In genomic region chr1:151763990-151764389, GRCh38 we compare ENCODE assay signal across 8 cellular contexts. TPM values are rescaled to one million over a fixed set of nuclear protein-coding genes. Genes with fewer than 3 reads are reported as not detected.
DNase-seq lines count a peak whose midpoint lies in the region; ATAC-seq lines count a peak whose summit lies in the region.

No MANE protein-coding gene starts in this region.

- ATAC-seq in activated naive CD4-positive, alpha-beta T cell treated with anti-CD3 and anti-CD28 coated beads, Interleukin-2, amount 50 U/mL, for 72 hours: no peak

- peaks cover 28 to 31% of the 10 kb centered on the region in 2 donors for H3K36me3 Mint-ChIP-seq in activated naive CD4-positive, alpha-beta T cell treated with anti-CD3 and anti-CD28 coated beads, Interleukin-2, amount 50 U/mL, for 72 hours

- H3K27me3 ChIP-seq in iPS-18a (ENCODE audit: control insufficient read depth, insufficient read depth, low read length): no peaks in the 10 kb centered on the region

- H3K4me3 ChIP-seq in iPS-18a (ENCODE audit: low read length): peak overlapping the region; percentile 87

- no peaks in the 10 kb centered on the region for H3K9me3 ChIP-seq in iPS-18a (ENCODE audit: control insufficient read depth, low read depth, low read length)

- no peaks in the 10 kb centered on the region for H3K9me3 Mint-ChIP-seq in activated naive CD4-positive, alpha-beta T cell treated with anti-CD3 and anti-CD28 coated beads, Interleukin-2, amount 50 U/mL, for 72 hours

- H3K4me1 ChIP-seq in iPS-18a (ENCODE audit: control insufficient read depth, low read depth, low read length): peaks cover 9% of the 10 kb centered on the region

- peaks cover 28% of the 10 kb centered on the region for H3K36me3 ChIP-seq in iPS-18a (ENCODE audit: control insufficient read depth, low read depth, low read length)

- H3K27ac ChIP-seq in iPS-18a (ENCODE audit: low read length): peak overlapping the region; percentile 75
- peak overlapping the region; percentile 94 for H3K27ac ChIP-seq in temporal lobe (ENCODE audit: low read depth, low read length)

- peak; percentile 48 for DNase-seq in NCI-H510A treated with DMSO at 0.1 percent for 48 hours (lab: John Stamatoyannopoulos, UW)
- DNase-seq in NCI-H510A (lab: John Stamatoyannopoulos, UW): no peak
- DNase-seq in activated naive CD4-positive, alpha-beta T cell treated with anti-CD3 and anti-CD28 coated beads, Interleukin-2, amount 50 U/mL, for 72 hours (ENCODE audit: low spot score in 2 of 2): no peak
- no peak for DNase-seq in NCI-H1694 (lab: John Stamatoyannopoulos, UW)
- DNase-seq in T-helper 9 cell: no peak
- no peak for DNase-seq in occipital lobe (lab: John Stamatoyannopoulos, UW)

- H3K27ac Mint-ChIP-seq in activated naive CD4-positive, alpha-beta T cell treated with anti-CD3 and anti-CD28 coated beads, Interleukin-2, amount 50 U/mL, for 72 hours: peak overlapping the region; percentile 97 to 99

- H3K9ac ChIP-seq in iPS-18a (ENCODE audit: low read length): peak overlapping the region; percentile 82

RNA-seq across cellular contexts. Expression of gene MRPL9, which starts 0.7 kb away (rescaled TPM):
- 100 to 1,000 TPM; 114 to 143 TPM for total RNA-seq in activated naive CD4-positive, alpha-beta T cell treated with anti-CD3 and anti-CD28 coated beads, Interleukin-2, amount 50 U/mL, for 72 hours
- total RNA-seq in temporal lobe (40.6 TPM), occipital lobe (44.6 TPM)

RNA-seq across cellular contexts. Expression of gene TDRKH, which starts 26.3 kb away (rescaled TPM):
- 10 to 100 TPM; 25.1 to 30.7 TPM for total RNA-seq in activated naive CD4-positive, alpha-beta T cell treated with anti-CD3 and anti-CD28 coated beads, Interleukin-2, amount 50 U/mL, for 72 hours
- 18.7 TPM for total RNA-seq in temporal lobe
- total RNA-seq in occipital lobe: 17.6 TPM

RNA-seq across cellular contexts. Expression of gene LINGO4, which starts 41.2 kb away (rescaled TPM):
- total RNA-seq in activated naive CD4-positive, alpha-beta T cell treated with anti-CD3 and anti-CD28 coated beads, Interleukin-2, amount 50 U/mL, for 72 hours: under 1 TPM in 1 of 2 donors, not detected in 1; 0.72 TPM
- total RNA-seq in temporal lobe (not detected), occipital lobe (not detected)

RNA-seq across cellular contexts. Expression of gene RIIAD1, which starts 42.7 kb away (rescaled TPM):
- not detected for total RNA-seq in activated naive CD4-positive, alpha-beta T cell treated with anti-CD3 and anti-CD28 coated beads, Interleukin-2, amount 50 U/mL, for 72 hours
- 15.2 TPM for total RNA-seq in temporal lobe
- 7.8 TPM for total RNA-seq in occipital lobe

RNA-seq across cellular contexts. Expression of gene CELF3, which starts 47.4 kb away (rescaled TPM):
- total RNA-seq in activated naive CD4-positive, alpha-beta T cell treated with anti-CD3 and anti-CD28 coated beads, Interleukin-2, amount 50 U/mL, for 72 hours: not detected
- total RNA-seq in temporal lobe (52.4 TPM), occipital lobe (31.4 TPM)
